Comparison of ENCODE assay signal across 15 cellular contexts in the genomic region with DNA sequence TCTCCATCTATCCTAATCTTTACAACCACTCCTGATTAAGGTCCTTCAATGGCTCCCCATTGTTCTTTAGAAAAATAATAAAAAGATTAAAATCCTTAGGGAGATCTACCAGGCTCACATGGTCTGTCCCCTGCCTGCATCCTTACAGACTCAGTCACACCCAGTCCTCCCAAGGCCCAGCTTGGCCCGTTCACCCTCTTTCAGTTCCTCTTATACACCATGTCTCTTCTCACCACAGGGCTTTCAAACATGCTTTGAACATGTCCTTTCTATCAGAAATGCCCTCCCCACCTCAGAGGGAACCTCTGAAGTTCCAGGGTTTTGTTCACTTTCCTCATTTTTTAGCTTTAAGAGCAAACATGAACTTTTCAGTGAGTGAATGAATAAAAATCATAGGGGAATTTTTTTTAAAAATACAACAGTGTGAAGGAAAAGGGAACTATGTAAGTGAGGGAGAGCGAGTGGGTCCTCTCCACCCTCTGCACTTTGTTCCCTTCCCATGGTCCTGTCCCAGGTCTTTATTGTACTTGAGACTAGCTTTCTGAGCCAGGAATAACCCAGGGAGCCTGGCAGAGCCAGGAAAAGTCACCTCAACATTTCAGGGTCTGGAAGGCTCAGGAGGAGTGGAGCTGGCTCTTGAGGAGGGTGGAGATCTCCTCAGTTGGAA. TPM values are rescaled to one million over a fixed set of nuclear protein-coding genes. Genes with fewer than 3 reads are reported as not detected.
DNase-seq lines count a peak whose midpoint lies in the region; ATAC-seq and TF ChIP-seq lines count a peak whose summit lies in the region.
"Had no signal": no experiment of that assay in that cellular context is flagged by ENCODE, and none has a peak within 500 bp of the region (broad histone marks: within the 10 kb centered on the region; RNA-seq: fewer than 3 reads in every experiment).

No MANE protein-coding gene starts in this region.

- no peaks in the 10 kb centered on the region for H3K9me2 ChIP-seq in Karpas-422 (replicated peaks; ENCODE audit: insufficient read depth, low read length)

- no peaks in the 10 kb centered on the region for H3K9me3 Mint-ChIP-seq in natural killer cell
- H3K9me3 Mint-ChIP-seq: activated naive CD8-positive, alpha-beta T cell treated with anti-CD3 and anti-CD28 coated beads, Interleukin-2, amount 10 ng/mL, durations not matched to agents 7 days and 5 days had no signal

- H3K27me3 Mint-ChIP-seq in natural killer cell (ENCODE audit: low read depth in 2 of 2): no peaks in the 10 kb centered on the region
- H3K27me3 Mint-ChIP-seq: activated naive CD8-positive, alpha-beta T cell treated with anti-CD3 and anti-CD28 coated beads, Interleukin-2, amount 10 ng/mL, durations not matched to agents 7 days and 5 days had no signal

- H3K36me3 ChIP-seq in Karpas-422 (ENCODE audit: insufficient read depth, low read length) (no peaks in the 10 kb centered on the region), trophoblast cell (ENCODE audit: control insufficient read depth in 1 of 2, insufficient read depth in 2 of 2, low read length in 2 of 2) (no peaks in the 10 kb centered on the region)
- H3K36me3 ChIP-seq: SJCRH30 had no signal

- H3K4me2 ChIP-seq in Karpas-422 (ENCODE audit: low read depth, low read length, poor library complexity, severe bottlenecking): no peak overlapping the region
- H3K4me2 ChIP-seq in trophoblast cell (ENCODE audit: low read length): no peak overlapping the region

- no peaks in the 10 kb centered on the region for H3K9me3 ChIP-seq in Karpas-422 (ENCODE audit: low read length)
- no peaks in the 10 kb centered on the region for H3K9me3 ChIP-seq in trophoblast cell (ENCODE audit: insufficient read depth, low read depth, low read length)
- H3K9me3 ChIP-seq: SJCRH30 had no signal

- H4K12ac ChIP-seq in trophoblast cell (ENCODE audit: low read depth, low read length): no peak overlapping the region

- H2BK5ac ChIP-seq in trophoblast cell (ENCODE audit: low read depth, low read length, poor library complexity): no peak overlapping the region

- no peak overlapping the region for H3K4me3 ChIP-seq in GM12865 (ENCODE audit: low read depth, low read length)
- no peak overlapping the region for H3K4me3 ChIP-seq in Karpas-422 (ENCODE audit: low read length)
- no peak overlapping the region for H3K4me3 ChIP-seq in trophoblast cell (ENCODE audit: low read depth, low read length)
- H3K4me3 ChIP-seq: dorsolateral prefrontal cortex, SJCRH30 had no signal

- H3K79me2 ChIP-seq in Karpas-422 (ENCODE audit: low read length) (no peaks in the 10 kb centered on the region), trophoblast cell (ENCODE audit: control insufficient read depth, insufficient read depth, low read length, poor library complexity) (no peaks in the 10 kb centered on the region)

- H3K4me1 Mint-ChIP-seq in natural killer cell: no peaks in the 10 kb centered on the region
- H3K4me1 Mint-ChIP-seq: activated naive CD8-positive, alpha-beta T cell treated with anti-CD3 and anti-CD28 coated beads, Interleukin-2, amount 10 ng/mL, durations not matched to agents 7 days and 5 days had no signal

- H3K27ac ChIP-seq in Karpas-422 (ENCODE audit: low read length): no peak overlapping the region
- no peak overlapping the region for H3K27ac ChIP-seq in trophoblast cell (ENCODE audit: low read depth, low read length)
- H3K27ac ChIP-seq: dorsolateral prefrontal cortex, SJCRH30 had no signal

- H3K4me1 ChIP-seq in Karpas-422 (ENCODE audit: low read length) (no peaks in the 10 kb centered on the region), trophoblast cell (ENCODE audit: control insufficient read depth in 1 of 2, insufficient read depth in 2 of 2, low read length in 2 of 2) (peaks cover 0 to 6% of the 10 kb centered on the region in 2 experiments)
- H3K4me1 ChIP-seq: SJCRH30 had no signal

- ATAC-seq in GM19351 (IDR thresholded peaks at IDR 0.05; ENCODE audit: unreplicated experiment) (peak; percentile 99), HG02763 (IDR thresholded peaks at IDR 0.05; ENCODE audit: unreplicated experiment) (peak; percentile 97), HG03469 (IDR thresholded peaks at IDR 0.05; ENCODE audit: unreplicated experiment) (peak; percentile 98), natural killer cell (no peak)

- intact Hi-C loops in natural killer cell (cut with micrococcal nuclease): no loop called here
- intact Hi-C loops in head of caudate nucleus (cut with DNase I): no loop called here

- no peak overlapping the region for H3K4ac ChIP-seq in trophoblast cell (ENCODE audit: low read depth, low read length)

- H4K20me1 ChIP-seq in Karpas-422 (ENCODE audit: insufficient read depth, low read depth, low read length): no peaks in the 10 kb centered on the region

- DNase-seq in GM12865 (ENCODE audit: low read depth) (peak; percentile 68), Karpas-422 (no peak), natural killer cell (no peak), trophoblast cell (no peak), head of caudate nucleus (no peak)
- DNase-seq: activated CD4-positive, alpha-beta T cell treated with anti-CD3 and anti-CD28 coated beads for 4 hours; activated naive CD8-positive, alpha-beta T cell treated with anti-CD3 and anti-CD28 coated beads, Interleukin-2, amount 10 ng/mL, durations not matched to agents 7 days and 5 days; dorsolateral prefrontal cortex; NCI-H2081; SJCRH30 had no signal

- no peak overlapping the region for H3K23ac ChIP-seq in trophoblast cell (ENCODE audit: low read length)

- no CpG with 5 or more reads among the region's 2 CpGs for WGBS in trophoblast cell (ENCODE audit: extremely low coverage, insufficient coverage, insufficient read length)

- no peak overlapping the region for H3K18ac ChIP-seq in trophoblast cell (ENCODE audit: low read length)

- no peak overlapping the region for H4K8ac ChIP-seq in trophoblast cell (ENCODE audit: low read depth, low read length)

- no peaks in the 10 kb centered on the region for H3K79me1 ChIP-seq in trophoblast cell (ENCODE audit: low read length)

- H3K9ac ChIP-seq in Karpas-422 (ENCODE audit: low read length) (no peak overlapping the region), trophoblast cell (ENCODE audit: low read length) (no peak overlapping the region)

- no peaks in the 10 kb centered on the region for H3K36me3 Mint-ChIP-seq in natural killer cell
- H3K36me3 Mint-ChIP-seq: activated naive CD8-positive, alpha-beta T cell treated with anti-CD3 and anti-CD28 coated beads, Interleukin-2, amount 10 ng/mL, durations not matched to agents 7 days and 5 days had no signal

- no peak overlapping the region for H2AFZ ChIP-seq in Karpas-422 (ENCODE audit: low read length)
- no peak overlapping the region for H2AFZ ChIP-seq in trophoblast cell (ENCODE audit: insufficient read depth, low read length, poor library complexity)

- no peak overlapping the region for H3K4me3 Mint-ChIP-seq in natural killer cell
- H3K4me3 Mint-ChIP-seq: activated naive CD8-positive, alpha-beta T cell treated with anti-CD3 and anti-CD28 coated beads, Interleukin-2, amount 10 ng/mL, durations not matched to agents 7 days and 5 days had no signal

- no peaks in the 10 kb centered on the region for H3K27me3 ChIP-seq in Karpas-422 (ENCODE audit: low read length)
- no peaks in the 10 kb centered on the region for H3K27me3 ChIP-seq in trophoblast cell (ENCODE audit: insufficient read depth, low read length)

- H2BK120ac ChIP-seq in trophoblast cell (ENCODE audit: insufficient read depth, low read length, poor library complexity): no peak overlapping the region

- no peak overlapping the region for H3K27ac Mint-ChIP-seq in natural killer cell
- H3K27ac Mint-ChIP-seq: activated naive CD8-positive, alpha-beta T cell treated with anti-CD3 and anti-CD28 coated beads, Interleukin-2, amount 10 ng/mL, durations not matched to agents 7 days and 5 days had no signal

- no peak overlapping the region for H2BK12ac ChIP-seq in trophoblast cell (ENCODE audit: low read length)

- no peak overlapping the region for H2AK5ac ChIP-seq in trophoblast cell (ENCODE audit: low read length)

- TF ChIP-seq CTCF in GM12865 (IDR thresholded peaks at IDR 0.05; ENCODE audit: insufficient read depth, low read depth, low read length, missing control alignments): no peak
- no peak for TF ChIP-seq CTCF in natural killer cell (IDR thresholded peaks at IDR 0.05)

- no peak overlapping the region for H3K14ac ChIP-seq in trophoblast cell (ENCODE audit: low read length)

- H4K91ac ChIP-seq in trophoblast cell (ENCODE audit: low read depth, low read length): no peak overlapping the region

RNA-seq across cellular contexts. Expression of gene TRPC7, which starts 55.3 kb away (rescaled TPM):
- total RNA-seq in Karpas-422 (2014; rRNA removed; shearing (Covaris generic); ENCODE audit: low replicate concordance): not detected in 2 replicates
- not detected for total RNA-seq in natural killer cell
- polyA plus RNA-seq in trophoblast cell (2013): 0.04 and 0.07 TPM in 2 replicates
- total RNA-seq: activated naive CD8-positive, alpha-beta T cell treated with anti-CD3 and anti-CD28 coated beads, Interleukin-2, amount 10 ng/mL, durations not matched to agents 7 days and 5 days; HT-29; lung microvascular endothelial cell; SJCRH30 had no signal

Comparison
In these comparisons a context has a peak if more than half of its experiments do, and no peak if none do; other contexts are left out.
1. ATAC-seq: peak in GM19351 (single experiment), HG02763 (single experiment) and HG03469 (single experiment); none in natural killer cell (0 of 3).